In genomic region chr10:11698691-11699545, GRCh38 we compare ENCODE assay signal across 11 cellular contexts. TPM values are rescaled to one million over a fixed set of nuclear protein-coding genes. Genes with fewer than 3 reads are reported as not detected.
DNase-seq lines count a peak whose midpoint lies in the region; ATAC-seq and TF ChIP-seq lines count a peak whose summit lies in the region.
"Had no signal": no experiment of that assay in that cellular context is flagged by ENCODE, and none has a peak within 500 bp of the region (broad histone marks: within the 10 kb centered on the region; RNA-seq: fewer than 3 reads in every experiment).

No MANE protein-coding gene starts in this region.

- H3K4me3 ChIP-seq in GM12865 (ENCODE audit: low read depth, low read length) (no peak overlapping the region), adrenal gland (no peak overlapping the region), esophagus muscularis mucosa (no peak overlapping the region)
- H3K4me3 ChIP-seq: SJSA1 had no signal

- intact Hi-C loops in adrenal gland (cut with DNase I): no loop called here
- intact Hi-C loops in Right ventricle myocardium superior (cut with DNase I): no loop called here
- intact Hi-C loops in esophagus muscularis mucosa (cut with DNase I): no loop called here

- TF ChIP-seq CTCF in GM12865 (IDR thresholded peaks at IDR 0.05; ENCODE audit: insufficient read depth, low read depth, low read length, missing control alignments): no peak
- TF ChIP-seq CTCF in adrenal gland (IDR thresholded peaks at IDR 0.05): no peak
- TF ChIP-seq CTCF in esophagus muscularis mucosa (IDR thresholded peaks at IDR 0.05): no peak

- H3K4me1 ChIP-seq in adrenal gland (replicated peaks in 1 of 2) (peaks cover 14 to 20% of the 10 kb centered on the region in 2 donors), esophagus muscularis mucosa (no peaks in the 10 kb centered on the region)
- H3K4me1 ChIP-seq: SJSA1 had no signal

- WGBS in adrenal gland, 4 donors: 32 to 43% (median 38%) methylated on average over 3 to 5 of the region's 5 CpGs
- WGBS in esophagus muscularis mucosa: 73% methylated on average over 5 of the region's 5 CpGs

- ATAC-seq in GM21367 (IDR thresholded peaks at IDR 0.05; ENCODE audit: unreplicated experiment) (peak; percentile 74), HG03159 (IDR thresholded peaks at IDR 0.05; ENCODE audit: unreplicated experiment) (peak; percentile 76), Right ventricle myocardium superior (ENCODE audit: poor library complexity) (no peak)

- H3K27me3 ChIP-seq in adrenal gland (no peaks in the 10 kb centered on the region), esophagus muscularis mucosa (no peaks in the 10 kb centered on the region)
- H3K27me3 ChIP-seq: SJSA1 had no signal

- H3K27ac ChIP-seq in adrenal gland (peak overlapping the region in 4 of 5 donors; percentile 14 to 67 (median 57)), esophagus muscularis mucosa (replicated peaks in 1 of 4) (no peak overlapping the region)
- H3K27ac ChIP-seq: C4-2B, SJSA1 had no signal

- peak; percentile 85 for DNase-seq in GM12865 (ENCODE audit: low read depth)
- peak; percentile 57 to 81 (median 73) for DNase-seq in adrenal gland
- DNase-seq in T-helper 9 cell: no peak
- DNase-seq in Right ventricle myocardium superior: no peak
- DNase-seq in esophagus muscularis mucosa (ENCODE audit: extremely low spot score): no peak
- no peak for DNase-seq in NCI-H1436 treated with DMSO at 0.1 percent for 48 hours (lab: John Stamatoyannopoulos, UW)
- DNase-seq: midbrain had no signal

- TF ChIP-seq POLR2A in adrenal gland (IDR thresholded peaks at IDR 0.05) (no peak), esophagus muscularis mucosa (IDR thresholded peaks at IDR 0.05; ENCODE audit: low read depth) (no peak)

- H3K36me3 ChIP-seq in adrenal gland (replicated peaks in 1 of 2) (no peaks in the 10 kb centered on the region), esophagus muscularis mucosa (no peaks in the 10 kb centered on the region)
- H3K36me3 ChIP-seq: SJSA1 had no signal

- no peaks in the 10 kb centered on the region for H3K9me3 ChIP-seq in adrenal gland (replicated peaks in 1 of 3)
- H3K9me3 ChIP-seq in esophagus muscularis mucosa: no peaks in the 10 kb centered on the region
- H3K9me3 ChIP-seq: SJSA1 had no signal

- no peak for TF ChIP-seq EP300 in esophagus muscularis mucosa (IDR thresholded peaks at IDR 0.05)

RNA-seq across cellular contexts. Expression of gene ECHDC3, which starts 43.3 kb away (rescaled TPM):
- 100 to 1,000 TPM in 4 of 8 donors, 10 to 100 TPM in 4; 26.1 to 115 (median 77.0) TPM for total RNA-seq in adrenal gland
- polyA plus RNA-seq in adrenal gland: 10 to 100 TPM in 2 of 3 donors, 1 to 10 TPM in 1; 9.8 to 26.9 (median 14.8) TPM
- 105 TPM for total RNA-seq in Right ventricle myocardium superior
- total RNA-seq in esophagus muscularis mucosa: 10 to 100 TPM in 3 of 4 donors, 1 to 10 TPM in 1; 7.9 to 30.6 (median 19.7) TPM

Comparison
In these comparisons a context has a peak if more than half of its experiments do, and no peak if none do; other contexts are left out.
1. DNase-seq: peak in GM12865 (single experiment) and adrenal gland (7 of 7); none in T-helper 9 cell (single experiment), Right ventricle myocardium superior (single experiment), esophagus muscularis mucosa (single experiment) and NCI-H1436 treated with DMSO at 0.1 percent for 48 hours (single experiment).
2. H3K27ac ChIP-seq: peak in adrenal gland (4 of 5); none in esophagus muscularis mucosa (0 of 4).